ENCODE assay signal across 9 cellular contexts in the genomic region with DNA sequence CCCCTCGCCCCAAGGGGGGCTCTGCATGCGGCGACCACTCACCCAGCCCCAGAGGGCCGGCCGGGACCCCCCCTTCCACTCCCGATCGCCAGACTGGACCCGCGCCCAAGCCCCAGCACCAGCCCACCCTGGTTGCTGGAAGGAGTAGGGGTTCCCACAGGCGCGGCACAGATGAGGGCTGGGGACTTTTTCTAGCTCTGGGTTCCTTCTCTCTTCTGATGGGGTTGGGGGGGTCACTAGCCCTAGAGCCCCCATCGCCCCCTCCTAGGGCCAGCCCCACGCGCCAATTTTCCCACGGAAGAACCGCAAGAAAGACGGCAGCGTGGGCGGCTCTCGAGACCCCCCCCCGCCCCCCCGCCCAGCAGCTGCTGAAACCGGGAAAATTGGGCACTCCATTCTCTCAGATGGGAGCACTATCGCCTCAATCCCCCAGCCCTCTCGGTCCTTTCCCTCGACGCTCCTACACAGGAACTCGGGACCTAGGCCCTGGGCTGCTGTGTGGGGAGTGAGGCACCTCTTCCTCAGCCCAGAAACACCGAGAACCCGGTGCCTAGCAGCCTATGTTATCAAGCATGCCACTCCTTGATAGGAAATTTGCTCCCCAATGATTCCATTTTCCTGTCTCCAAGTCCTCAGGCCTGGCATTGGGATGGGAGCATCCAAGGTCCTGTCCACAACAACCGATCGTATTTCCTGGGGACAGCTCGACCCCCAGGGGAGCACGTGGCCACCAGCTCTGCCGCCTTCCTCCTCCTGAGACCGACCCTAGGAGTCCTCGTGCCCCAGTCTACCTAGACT. TPM values are rescaled to one million over a fixed set of nuclear protein-coding genes. Genes with fewer than 3 reads are reported as not detected.
DNase-seq lines count a peak whose midpoint lies in the region; ATAC-seq and TF ChIP-seq lines count a peak whose summit lies in the region.
"Had no signal": no experiment of that assay in that cellular context is flagged by ENCODE, and none has a peak within 500 bp of the region (broad histone marks: within the 10 kb centered on the region; RNA-seq: fewer than 3 reads in every experiment).

No MANE protein-coding gene starts in this region.

- H3K27ac ChIP-seq in OCI-LY7 (ENCODE audit: low read depth, low read length, poor library complexity, severe bottlenecking) (no peak overlapping the region), tibial nerve (no peak overlapping the region)
- H3K27ac ChIP-seq: ovary had no signal

- WGBS in tibial nerve, 2 donors = 31 to 38% methylated on average over 20 to 22 of the region's 37 CpGs

- H4K20me1 ChIP-seq in OCI-LY7 (ENCODE audit: insufficient read depth, low read length) = no peaks in the 10 kb centered on the region

- no peaks in the 10 kb centered on the region for H3K9me2 ChIP-seq in OCI-LY7 (ENCODE audit: insufficient read depth, low read length)

- peak overlapping the region; percentile 47 for H3K4me3 ChIP-seq in OCI-LY7 (ENCODE audit: low read depth, low read length, poor library complexity, severe bottlenecking)
- peak overlapping the region in 1 of 4 donors; percentile 39 for H3K4me3 ChIP-seq in tibial nerve

- H3K9me3 ChIP-seq in OCI-LY7 (ENCODE audit: low read length) = no peaks in the 10 kb centered on the region
- no peaks in the 10 kb centered on the region for H3K9me3 ChIP-seq in tibial nerve
- H3K9me3 ChIP-seq: ovary had no signal

- peaks cover 43 to 80% of the 10 kb centered on the region in 2 donors for H3K27me3 Mint-ChIP-seq in effector memory CD8-positive, alpha-beta T cell

- no peak overlapping the region for H2AFZ ChIP-seq in OCI-LY7 (ENCODE audit: low read length)

- peaks cover 24% of the 10 kb centered on the region for H3K36me3 Mint-ChIP-seq in effector memory CD8-positive, alpha-beta T cell (ENCODE audit: insufficient read depth)

- no peak for TF ChIP-seq EP300 in tibial nerve (IDR thresholded peaks at IDR 0.05)

- CTCF ChIA-PET in OCI-LY7 (lab: Charles Lee; ENCODE audit: unreplicated experiment) = interaction anchor here (0.5 to 0.6 kb wide), 2 partner anchors 160 to 288 kb away, joined by 3 read pairs; a partner anchor contains a TSS

- H3K4me1 Mint-ChIP-seq in effector memory CD8-positive, alpha-beta T cell (ENCODE audit: low read depth in 2 of 2) = peaks cover 21 to 23% of the 10 kb centered on the region in 2 donors

- no peak for ATAC-seq in effector memory CD8-positive, alpha-beta T cell (replicated peaks)
- ATAC-seq in GM19452 (IDR thresholded peaks at IDR 0.05; ENCODE audit: unreplicated experiment) = no peak

- peaks cover 21 to 85% of the 10 kb centered on the region in 2 donors for H3K27me3 ChIP-seq in tibial nerve

- no TSS peak for BruUV-seq in OCI-LY7 (replicated peaks; lab: Mats Ljungman, UMichigan)

- no peaks in the 10 kb centered on the region for H3K79me2 ChIP-seq in OCI-LY7 (ENCODE audit: insufficient read depth, low read depth, low read length)

- peak overlapping the region; percentile 69 to 76 for H3K4me3 Mint-ChIP-seq in effector memory CD8-positive, alpha-beta T cell

- H3K36me3 ChIP-seq in OCI-LY7 (ENCODE audit: insufficient read depth, low read length) = no peaks in the 10 kb centered on the region
- no peaks in the 10 kb centered on the region for H3K36me3 ChIP-seq in tibial nerve
- H3K36me3 ChIP-seq: ovary had no signal

- TF ChIP-seq CTCF in OCI-LY7 (conservative IDR thresholded peaks at IDR 0.05; ENCODE audit: low read length) (no peak), tibial nerve (IDR thresholded peaks at IDR 0.05) (no peak)

- POLR2A ChIA-PET in OCI-LY7 (lab: Charles Lee) = interaction anchor here (0.6 kb wide), 1 partner anchor 67 kb away, joined by 3 read pairs; no protein-coding TSS in a partner anchor

- no peaks in the 10 kb centered on the region for H3K9me3 Mint-ChIP-seq in effector memory CD8-positive, alpha-beta T cell

- peak overlapping the region; percentile 65 to 84 for H3K27ac Mint-ChIP-seq in effector memory CD8-positive, alpha-beta T cell

- DNase-seq in NCI-H2171 treated with DMSO at 0.1 percent for 48 hours (lab: John Stamatoyannopoulos, UW) (peak; percentile 18), NCI-H2171 (lab: John Stamatoyannopoulos, UW) (no peak), OCI-LY7 (ENCODE audit: low spot score) (no peak), retina (peak; percentile 56), tibial nerve (ENCODE audit: low spot score in 2 of 2) (no peak), C1 segment of cervical spinal cord (lab: John Stamatoyannopoulos, UW) (no peak)
- no peak for DNase-seq in effector memory CD8-positive, alpha-beta T cell

- peaks cover 43% of the 10 kb centered on the region for H3K4me1 ChIP-seq in OCI-LY7 (ENCODE audit: insufficient read depth, low read length, poor library complexity, severe bottlenecking)
- peaks cover 0 to 66% (median 48%) of the 10 kb centered on the region in 4 donors for H3K4me1 ChIP-seq in tibial nerve

- TF ChIP-seq POLR2A in tibial nerve (IDR thresholded peaks at IDR 0.05) = no peak

- intact Hi-C loops in OCI-LY7 (cut with micrococcal nuclease; ENCODE audit: unreplicated experiment) = no loop called here

- H3K4me2 ChIP-seq in OCI-LY7 (ENCODE audit: low read length) = peak overlapping the region; percentile 38; the same call in 1 of the 2 replicates

RNA-seq across cellular contexts. Expression of a gene that starts 17.1 kb away (rescaled TPM):
- 7.5 and 11.7 TPM in 2 replicates for total RNA-seq in OCI-LY7 (2014; rRNA removed; shearing (Covaris generic))
- total RNA-seq in OCI-LY7 (2022) = 13.9 and 16.3 TPM in 2 replicates
- 1 to 10 TPM in 1 of 4 donors, under 1 TPM in 2, not detected in 1; 0.84 to 4.2 (median 0.87) TPM for total RNA-seq in tibial nerve

RNA-seq across cellular contexts. Expression of a gene that starts 25.2 kb away (rescaled TPM):
- total RNA-seq in OCI-LY7 (2014; rRNA removed; shearing (Covaris generic)) = 98.9 and 109 TPM in 2 replicates
- 110 and 121 TPM in 2 replicates for total RNA-seq in OCI-LY7 (2022)
- 10 to 100 TPM; 11.6 to 15.3 (median 14.4) TPM for total RNA-seq in tibial nerve

RNA-seq across cellular contexts. Expression of a gene that starts 36.1 kb away (rescaled TPM):
- total RNA-seq in OCI-LY7 (2014; rRNA removed; shearing (Covaris generic)) = 29.9 and 31.5 TPM in 2 replicates
- total RNA-seq in OCI-LY7 (2022) (27.9 and 31.2 TPM in 2 replicates), tibial nerve (1 to 10 TPM; 2.4 to 5.9 (median 4.5) TPM)

Comparison
In these comparisons a context has a peak if more than half of its experiments do, and no peak if none do; other contexts are left out.
1. DNase-seq: peak in NCI-H2171 treated with DMSO at 0.1 percent for 48 hours (single experiment) and retina (single experiment); none in NCI-H2171 (single experiment), OCI-LY7 (single experiment), effector memory CD8-positive, alpha-beta T cell (0 of 3), tibial nerve (0 of 2) and C1 segment of cervical spinal cord (0 of 14).
2. RNA of a gene that starts 25.2 kb away (total RNA-seq): 98.9 to 121 TPM in OCI-LY7; 11.6 to 15.3 TPM in tibial nerve; every median in the first group is over 4 times any median in the second.
3. RNA of a gene that starts 36.1 kb away (total RNA-seq): 27.9 to 31.5 TPM in OCI-LY7; 2.4 to 5.9 TPM in tibial nerve; every median in the first group is over 4 times any median in the second.